In the genomic region with DNA sequence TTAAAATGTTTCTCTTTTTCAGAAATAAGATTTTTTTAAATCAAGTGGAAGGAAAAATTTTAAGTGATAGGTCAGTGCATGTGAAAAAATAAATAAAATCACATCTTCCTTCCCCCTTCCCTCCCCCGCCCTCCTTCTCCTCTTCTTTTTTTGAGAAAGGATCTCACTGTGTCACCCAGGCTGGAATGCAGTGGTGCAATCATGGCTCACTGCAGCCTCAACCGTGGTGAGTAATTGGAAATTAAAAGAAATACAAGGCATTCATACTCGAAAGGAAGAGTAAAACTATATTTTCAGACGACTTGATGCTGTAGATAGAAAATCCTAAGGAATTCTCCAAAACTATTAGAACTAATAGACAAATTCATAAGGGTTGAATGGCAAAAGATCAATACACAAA, we compare ENCODE assay signal across 22 cellular contexts. TPM values are rescaled to one million over a fixed set of nuclear protein-coding genes. Genes with fewer than 3 reads are reported as not detected.
DNase-seq lines count a peak whose midpoint lies in the region; TF ChIP-seq lines count a peak whose summit lies in the region.
"Had no signal": no experiment of that assay in that cellular context is flagged by ENCODE, and none has a peak within 500 bp of the region (broad histone marks: within the 10 kb centered on the region; RNA-seq: fewer than 3 reads in every experiment).

No MANE protein-coding gene starts in this region.

- H3K36me3 ChIP-seq in brain microvascular endothelial cell (replicated peaks) (no peaks in the 10 kb centered on the region), left ventricle myocardium inferior (no peaks in the 10 kb centered on the region)

- H3K4me3 ChIP-seq in AG10803 (ENCODE audit: low read length) (no peak overlapping the region), brain microvascular endothelial cell (ENCODE audit: low read depth, low read length) (no peak overlapping the region), left ventricle myocardium inferior (no peak overlapping the region)
- H3K4me3 ChIP-seq: GM12878 had no signal

- H3K4me1 Mint-ChIP-seq in chondrocyte (ENCODE audit: low read depth) = peaks cover 27% of the 10 kb centered on the region
- H3K4me1 Mint-ChIP-seq: CD4-positive, alpha-beta memory T cell had no signal

- H3K9me3 Mint-ChIP-seq in chondrocyte (ENCODE audit: low read depth) = no peaks in the 10 kb centered on the region
- H3K9me3 Mint-ChIP-seq: CD4-positive, alpha-beta memory T cell had no signal

- TF ChIP-seq CTCF in AG10803 (conservative IDR thresholded peaks at IDR 0.05; ENCODE audit: low read length) = no peak
- TF ChIP-seq CTCF in brain microvascular endothelial cell (IDR thresholded peaks at IDR 0.05; ENCODE audit: low read depth, low read length, missing control alignments) = no peak
- no peak for TF ChIP-seq CTCF in chondrocyte (IDR thresholded peaks at IDR 0.05)
- no peak for TF ChIP-seq CTCF in left ventricle myocardium inferior (IDR thresholded peaks at IDR 0.05; ENCODE audit: borderline replicate concordance)

- no peaks in the 10 kb centered on the region for H3K36me3 Mint-ChIP-seq in chondrocyte (ENCODE audit: low read depth)
- H3K36me3 Mint-ChIP-seq: CD4-positive, alpha-beta memory T cell had no signal

- in situ Hi-C loops in brain microvascular endothelial cell (cut with HindIII; ENCODE audit: low pct_ligation_motif_present, low sequenced_read_pairs) = no loop called here

- H3K27me3 ChIP-seq in brain microvascular endothelial cell (replicated peaks) (no peaks in the 10 kb centered on the region), left ventricle myocardium inferior (ENCODE audit: low read depth) (peaks cover 81% of the 10 kb centered on the region)

- intact Hi-C loops in left ventricle myocardium inferior (cut with micrococcal nuclease) = no loop called here

- H3K4me1 ChIP-seq in left ventricle myocardium inferior = no peaks in the 10 kb centered on the region

- peak; percentile 10 for DNase-seq in AG10803 (ENCODE audit: low read depth)
- peak; percentile 18 for DNase-seq in LHCN-M2 (ENCODE audit: low read depth)
- peak; percentile 20 for DNase-seq in brain microvascular endothelial cell
- peak; percentile 12 for DNase-seq in iris pigment epithelial cell (ENCODE audit: low read depth)
- no peak for DNase-seq in occipital lobe (lab: John Stamatoyannopoulos, UW)
- no peak for DNase-seq in chondrocyte (ENCODE audit: low spot score)
- no peak for DNase-seq in hypothalamus (lab: John Stamatoyannopoulos, UW)
- no peak for DNase-seq in left ventricle myocardium inferior
- DNase-seq: 8988T; CD4-positive, alpha-beta memory T cell; DMS153; GF-D8; MM.1S; NCI-H1092 treated with DMSO at 0.1 percent for 48 hours; NCI-H146; NCI-H2081; NCI-H748 treated with DMSO at 0.1 percent for 48 hours; NK-92 treated with Interleukin-12 subunit alpha and Interleukin-12 subunit beta, amount 100 ng/mL, for 24 hours; Right ventricle myocardium superior had no signal

- no peaks in the 10 kb centered on the region for H3K9me3 ChIP-seq in left ventricle myocardium inferior (replicated peaks)

- peaks cover 23% of the 10 kb centered on the region for H3K27me3 Mint-ChIP-seq in chondrocyte (ENCODE audit: low read depth)

- H3K27ac Mint-ChIP-seq in chondrocyte (ENCODE audit: unreplicated experiment) = no peak overlapping the region
- H3K27ac Mint-ChIP-seq: CD4-positive, alpha-beta memory T cell had no signal

- no peak overlapping the region for H3K27ac ChIP-seq in brain microvascular endothelial cell
- no peak overlapping the region for H3K27ac ChIP-seq in left ventricle myocardium inferior (replicated peaks)

- no peak overlapping the region for H3K4me3 Mint-ChIP-seq in chondrocyte (ENCODE audit: unreplicated experiment)
- H3K4me3 Mint-ChIP-seq: CD4-positive, alpha-beta memory T cell had no signal

RNA-seq across cellular contexts. Expression of a gene that starts 16.9 kb away (rescaled TPM):
- total RNA-seq in LHCN-M2 (2014; rRNA removed) (not detected in 2 replicates), occipital lobe (2.3 TPM), chondrocyte (17.0 to 50.4 TPM (median 19.9 TPM) in 3 replicates), left ventricle myocardium inferior (3.0 TPM)
- polyA plus RNA-seq in LHCN-M2 (2012) = 0.18 TPM
- total RNA-seq: HT1080 had no signal
- polyA plus RNA-seq: BJ had no signal

Comparison
In these comparisons a context has a peak if more than half of its experiments do, and no peak if none do; other contexts are left out.
1. DNase-seq: peak in AG10803 (single experiment), LHCN-M2 (single experiment), brain microvascular endothelial cell (single experiment) and iris pigment epithelial cell (single experiment); none in occipital lobe (single experiment), chondrocyte (single experiment), hypothalamus (0 of 51) and left ventricle myocardium inferior (single experiment).